In the genomic region with DNA sequence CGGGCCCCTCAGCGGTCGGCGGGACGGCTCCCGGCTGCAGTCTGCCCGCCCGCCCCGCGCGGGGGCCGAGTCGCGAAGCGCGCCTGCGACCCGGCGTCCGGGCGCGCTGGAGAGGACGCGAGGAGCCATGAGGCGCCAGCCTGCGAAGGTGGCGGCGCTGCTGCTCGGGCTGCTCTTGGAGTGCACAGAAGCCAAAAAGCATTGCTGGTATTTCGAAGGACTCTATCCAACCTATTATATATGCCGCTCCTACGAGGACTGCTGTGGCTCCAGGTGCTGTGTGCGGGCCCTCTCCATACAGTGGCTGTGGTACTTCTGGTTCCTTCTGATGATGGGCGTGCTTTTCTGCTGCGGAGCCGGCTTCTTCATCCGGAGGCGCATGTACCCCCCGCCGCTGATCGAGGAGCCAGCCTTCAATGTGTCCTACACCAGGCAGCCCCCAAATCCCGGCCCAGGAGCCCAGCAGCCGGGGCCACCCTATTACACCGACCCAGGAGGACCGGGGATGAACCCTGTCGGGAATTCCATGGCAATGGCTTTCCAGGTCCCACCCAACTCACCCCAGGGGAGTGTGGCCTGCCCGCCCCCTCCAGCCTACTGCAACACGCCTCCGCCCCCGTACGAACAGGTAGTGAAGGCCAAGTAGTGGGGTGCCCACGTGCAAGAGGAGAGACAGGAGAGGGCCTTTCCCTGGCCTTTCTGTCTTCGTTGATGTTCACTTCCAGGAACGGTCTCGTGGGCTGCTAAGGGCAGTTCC, we compare ENCODE assay signal across 10 cellular contexts. TPM values are rescaled to one million over a fixed set of nuclear protein-coding genes. Genes with fewer than 3 reads are reported as not detected.
DNase-seq lines count a peak whose midpoint lies in the region; ATAC-seq, FAIRE-seq and TF ChIP-seq lines count a peak whose summit lies in the region.
"Not testable (repeated sequence)": the region's sequence is repeated elsewhere in the genome, so short reads cannot be mapped to it uniquely, and the experiment has no call there.
"Had no signal": no experiment of that assay in that cellular context is flagged by ENCODE, and none has a peak within 500 bp of the region (broad histone marks: within the 10 kb centered on the region; RNA-seq: fewer than 3 reads in every experiment).

No MANE protein-coding gene starts in this region.

- peak; percentile 85 for ATAC-seq in Panc1
- ATAC-seq in activated naive CD4-positive, alpha-beta T cell treated with anti-CD3 and anti-CD28 coated beads, Interleukin-2, amount 50 U/mL, for 72 hours, result peak; percentile 88 to 93
- ATAC-seq in foreskin keratinocyte, result peak; percentile 37
- peak; percentile 97 for ATAC-seq in HepG2

- H3K9ac ChIP-seq in HepG2 (ENCODE audit: insufficient read depth, low read depth, low read length); smooth muscle cell (ENCODE audit: low read depth): not testable (repeated sequence)

- H3K4me3 ChIP-seq in Panc1 (ENCODE audit: low read depth in 2 of 2, low read length in 2 of 2); HepG2 (replicated peaks in 1 of 3; ENCODE audit: insufficient read depth in 1 of 3, low read depth in 2 of 3, low read length in 3 of 3): not testable (repeated sequence)
- peak overlapping the region; percentile 28 for H3K4me3 ChIP-seq in smooth muscle cell

- H3K27me3 ChIP-seq in Panc1 (ENCODE audit: control insufficient read depth, insufficient read depth, low read length); HepG2 (ENCODE audit: control insufficient read depth in 1 of 2, insufficient read depth in 2 of 2, low read length in 2 of 2); smooth muscle cell (ENCODE audit: low read depth): not testable (repeated sequence)
- H3K27me3 ChIP-seq in foreskin keratinocyte, result peaks cover 21% of the 10 kb centered on the region

- H4K20me1 ChIP-seq in HepG2 (ENCODE audit: insufficient read depth, low read length); smooth muscle cell (ENCODE audit: low read depth): not testable (repeated sequence)

- FAIRE-seq in HepG2 (lab: Jason Lieb, UNC), result not testable (repeated sequence)

- not testable (repeated sequence) for H3K36me3 Mint-ChIP-seq in activated CD4-positive, alpha-beta memory T cell treated with anti-CD3 and anti-CD28 coated beads for 36 hours; activated naive CD4-positive, alpha-beta T cell treated with anti-CD3 and anti-CD28 coated beads, Interleukin-2, amount 50 U/mL, for 72 hours

- not testable (repeated sequence) for H3K27me3 Mint-ChIP-seq in activated CD4-positive, alpha-beta memory T cell treated with anti-CD3 and anti-CD28 coated beads for 36 hours

- not testable (repeated sequence) for TF ChIP-seq RAD21 in HepG2 (CRISPR knock-in tag; IDR thresholded peaks at IDR 0.05)

- H3K4me2 ChIP-seq in HepG2 (ENCODE audit: low read depth, low read length), result peak overlapping the region; percentile 36; the same call in 1 of the 2 replicates
- peak overlapping the region; percentile 80 for H3K4me2 ChIP-seq in smooth muscle cell

- not testable (repeated sequence) for H2AFZ ChIP-seq in HepG2 (ENCODE audit: low read length)
- H2AFZ ChIP-seq in smooth muscle cell (ENCODE audit: low read depth), result peak overlapping the region; percentile 62

- peak; percentile 2 for DNase-seq in GM10266 (ENCODE audit: extremely low spot score)
- DNase-seq in Panc1 (ENCODE audit: low read depth, low spot score); foreskin keratinocyte; HepG2 (ENCODE audit: low spot score); smooth muscle cell (lab: John Stamatoyannopoulos, UW; ENCODE audit: unreplicated experiment): not testable (repeated sequence)
- peak; percentile 20 for DNase-seq in activated CD4-positive, alpha-beta memory T cell treated with anti-CD3 and anti-CD28 coated beads for 36 hours
- DNase-seq in activated naive CD4-positive, alpha-beta T cell treated with anti-CD3 and anti-CD28 coated beads, Interleukin-2, amount 50 U/mL, for 72 hours (ENCODE audit: low spot score in 2 of 2), result peak in 1 of 2 donors; percentile 6

- not testable (repeated sequence) for H3K27ac ChIP-seq in Panc1 (ENCODE audit: low read length); foreskin keratinocyte; HepG2 (ENCODE audit: extremely low read length, insufficient read depth, low read length); smooth muscle cell (ENCODE audit: low read depth)

- WGBS in HepG2 (ENCODE audit: low lambda C conversion rate), result 10% methylated on average over 21 of the region's 55 CpGs
- 25% methylated on average over 26 of the region's 55 CpGs for WGBS in smooth muscle cell (ENCODE audit: low lambda C conversion rate)

- not testable (repeated sequence) for BruUV-seq in Panc1 (replicated peaks; lab: Mats Ljungman, UMichigan); HepG2 (replicated peaks; lab: Mats Ljungman, UMichigan)

- not testable (repeated sequence) for TF ChIP-seq POLR2A in HepG2 (IDR thresholded peaks at IDR 0.05; ENCODE audit: insufficient read depth in 1 of 2, low read depth in 2 of 2, low read length in 2 of 2)

- not testable (repeated sequence) for H3K36me3 ChIP-seq in Panc1 (ENCODE audit: control insufficient read depth, insufficient read depth, low read length); HepG2 (replicated peaks in 1 of 2; ENCODE audit: control insufficient read depth in 1 of 2, insufficient read depth in 2 of 2, low read length in 2 of 2); smooth muscle cell (ENCODE audit: low read depth)

- H3K9me3 ChIP-seq in Panc1 (ENCODE audit: control insufficient read depth, insufficient read depth, low read depth, low read length); HepG2 (ENCODE audit: low read length); smooth muscle cell (replicated peaks; ENCODE audit: low read depth): not testable (repeated sequence)

- not testable (repeated sequence) for TF ChIP-seq CTCF in GM10266 (IDR thresholded peaks at IDR 0.05; ENCODE audit: control insufficient read depth, insufficient read depth, low read depth, missing control alignments); Panc1 (IDR thresholded peaks at IDR 0.05); foreskin keratinocyte (conservative IDR thresholded peaks at IDR 0.05); HepG2 (CRISPR knock-in tag; IDR thresholded peaks at IDR 0.05); smooth muscle cell (IDR thresholded peaks at IDR 0.05; ENCODE audit: borderline replicate concordance, insufficient read depth, poor library complexity, severe bottlenecking)

- POLR2A ChIA-PET in Panc1 (lab: Charles Lee); activated CD4-positive, alpha-beta memory T cell treated with anti-CD3 and anti-CD28 coated beads for 36 hours (lab: Charles Lee); HepG2 (lab: Yijun Ruan, JAX): not testable (repeated sequence)

- in situ Hi-C loops in Panc1 (cut with HindIII; ENCODE audit: low pct_unique_long_range_greater_than_20kb, low sequenced_read_pairs); HepG2 (cut with HindIII; ENCODE audit: extremely low pct_ligation_motif_present, low pct_unique_long_range_greater_than_20kb): not testable (repeated sequence)

- H3F3A ChIP-seq in smooth muscle cell (ENCODE audit: low read depth), result not testable (repeated sequence)

- intact Hi-C loops in Panc1 (cut with micrococcal nuclease; ENCODE audit: unreplicated experiment); activated CD4-positive, alpha-beta memory T cell treated with anti-CD3 and anti-CD28 coated beads for 36 hours (cut with micrococcal nuclease); HepG2 (cut with micrococcal nuclease; ENCODE audit: unreplicated experiment): not testable (repeated sequence)

- CTCF ChIA-PET in Panc1 (lab: Charles Lee); activated CD4-positive, alpha-beta memory T cell treated with anti-CD3 and anti-CD28 coated beads for 36 hours (lab: Charles Lee); HepG2 (lab: Yijun Ruan, JAX; ENCODE audit: low intra/inter-chr PET ratio, low total read pairs): not testable (repeated sequence)

- H3K4me1 Mint-ChIP-seq in activated CD4-positive, alpha-beta memory T cell treated with anti-CD3 and anti-CD28 coated beads for 36 hours (ENCODE audit: low read depth), result not testable (repeated sequence)

- H3K27ac Mint-ChIP-seq in activated CD4-positive, alpha-beta memory T cell treated with anti-CD3 and anti-CD28 coated beads for 36 hours; activated naive CD4-positive, alpha-beta T cell treated with anti-CD3 and anti-CD28 coated beads, Interleukin-2, amount 50 U/mL, for 72 hours: not testable (repeated sequence)

- H3K9me3 Mint-ChIP-seq in activated CD4-positive, alpha-beta memory T cell treated with anti-CD3 and anti-CD28 coated beads for 36 hours; activated naive CD4-positive, alpha-beta T cell treated with anti-CD3 and anti-CD28 coated beads, Interleukin-2, amount 50 U/mL, for 72 hours: not testable (repeated sequence)

- H3K4me1 ChIP-seq in Panc1 (ENCODE audit: control insufficient read depth, insufficient read depth, low read length); foreskin keratinocyte; HepG2 (ENCODE audit: insufficient read depth, low read length); smooth muscle cell (ENCODE audit: low read depth): not testable (repeated sequence)

- TF ChIP-seq EP300 in HepG2 (IDR thresholded peaks at IDR 0.05; ENCODE audit: low read depth in 2 of 2, low read length in 2 of 2); HepG2 (CRISPR knock-in tag; IDR thresholded peaks at IDR 0.05; ENCODE audit: borderline replicate concordance): not testable (repeated sequence)

- not testable (repeated sequence) for H3K79me2 ChIP-seq in HepG2 (ENCODE audit: insufficient read depth, low read length); smooth muscle cell (ENCODE audit: low read depth)

- peak overlapping the region; percentile 59 for H3K4me3 Mint-ChIP-seq in activated CD4-positive, alpha-beta memory T cell treated with anti-CD3 and anti-CD28 coated beads for 36 hours

RNA-seq across cellular contexts. Expression of gene PPIAL4D, which starts 8.9 kb away (rescaled TPM):
- total RNA-seq in Panc1 (2021; ENCODE audit: unreplicated experiment), result not detected
- polyA plus RNA-seq in Panc1 (2012; ENCODE audit: insufficient read length), result 2.8 TPM
- total RNA-seq in activated CD4-positive, alpha-beta memory T cell treated with anti-CD3 and anti-CD28 coated beads for 36 hours, result not detected
- total RNA-seq in activated naive CD4-positive, alpha-beta T cell treated with anti-CD3 and anti-CD28 coated beads, Interleukin-2, amount 50 U/mL, for 72 hours, result not detected
- total RNA-seq in foreskin keratinocyte, result not detected in 2 replicates
- polyA plus RNA-seq in foreskin keratinocyte, result not detected in 2 replicates
- total RNA-seq in HepG2 (2016; rRNA removed; fragmentation: Illumina TruSeq; extraction: Trizol), result not detected in 2 replicates
- not detected in 2 replicates for total RNA-seq in HepG2 (2016; cell fraction: cytosol; rRNA removed; fragmentation: Illumina TruSeq; extraction: Trizol; ENCODE audit: low read depth)
- total RNA-seq in HepG2 (2016; cell fraction: insoluble cytoplasmic fraction; rRNA removed; fragmentation: Illumina TruSeq; extraction: Trizol), result not detected in 2 replicates
- total RNA-seq in HepG2 (2016; cell fraction: membrane; rRNA removed; fragmentation: Illumina TruSeq; extraction: Trizol), result not detected in 2 replicates
- total RNA-seq in HepG2 (2016; cell fraction: nucleus; rRNA removed; fragmentation: Illumina TruSeq; extraction: Trizol), result not detected in 2 replicates
- not detected in 2 replicates for polyA plus RNA-seq in HepG2 (2011; rRNA removed)
- not detected in 2 replicates for polyA plus RNA-seq in HepG2 (2011; cell fraction: cytosol; rRNA removed)
- polyA plus RNA-seq in HepG2 (2011; cell fraction: nucleus; rRNA removed), result not detected in 2 replicates
- polyA plus RNA-seq in HepG2 (2012), result not detected in 2 replicates
- polyA plus RNA-seq in HepG2 (2016; cell fraction: cytosol; fragmentation: Illumina TruSeq; extraction: Trizol; ENCODE audit: low read depth), result not detected in 2 replicates
- polyA plus RNA-seq in HepG2 (2016; cell fraction: insoluble cytoplasmic fraction; fragmentation: Illumina TruSeq; extraction: Trizol; ENCODE audit: low read depth), result not detected in 2 replicates
- polyA plus RNA-seq in HepG2 (2016; cell fraction: membrane; fragmentation: Illumina TruSeq; extraction: Trizol; ENCODE audit: low read depth), result not detected in 2 replicates
- polyA plus RNA-seq in HepG2 (2016; cell fraction: nucleus; fragmentation: Illumina TruSeq; extraction: Trizol; ENCODE audit: insufficient read depth, low read depth), result not detected in 2 replicates
- not detected in 2 replicates for polyA minus RNA-seq in HepG2 (2011; rRNA and poly(A)+ RNA removed; ENCODE audit: low replicate concordance)
- polyA minus RNA-seq in HepG2 (2011; cell fraction: cytosol; rRNA and poly(A)+ RNA removed), result not detected in 2 replicates
- polyA minus RNA-seq in HepG2 (2011; cell fraction: nucleus; rRNA and poly(A)+ RNA removed), result not detected in 2 replicates
- total RNA-seq in smooth muscle cell, result not detected in 2 replicates
- polyA plus RNA-seq in smooth muscle cell, result not detected in 2 replicates
- total RNA-seq: H4; PC-9; T-helper 2 cell treated with Interferon-gamma antibody and Interleukin-4, amounts not matched to agents 100 ng/mL and 5 ng/mL, for 36 hours had no signal

Comparison
In these comparisons a context has a peak if more than half of its experiments do, and no peak if none do; other contexts are left out.
1. ATAC-seq: peak in every context shown above with its lines; median percentile 97 in HepG2; 90 in activated naive CD4-positive, alpha-beta T cell treated with anti-CD3 and anti-CD28 coated beads, Interleukin-2, amount 50 U/mL, for 72 hours; 85 in Panc1; 37 in foreskin keratinocyte.